In genomic region chr21:32916522-32917099, GRCh38 we compare ENCODE assay signal across 11 cellular contexts.
DNase-seq lines count a peak whose midpoint lies in the region; ATAC-seq and TF ChIP-seq lines count a peak whose summit lies in the region.
"Had no signal": no experiment of that assay in that cellular context is flagged by ENCODE, and none has a peak within 500 bp of the region (broad histone marks: within the 10 kb centered on the region; RNA-seq: fewer than 3 reads in every experiment).

No MANE protein-coding gene starts in this region.

- POLR2A ChIA-PET in naive thymus-derived CD8-positive, alpha-beta T cell (lab: Charles Lee): no interaction called here

- no peaks in the 10 kb centered on the region for H4K20me1 ChIP-seq in SU-DHL-6 (ENCODE audit: low read depth, low read length)

- no peaks in the 10 kb centered on the region for H3K27me3 Mint-ChIP-seq in naive thymus-derived CD8-positive, alpha-beta T cell

- H3K36me3 Mint-ChIP-seq in naive thymus-derived CD8-positive, alpha-beta T cell: no peaks in the 10 kb centered on the region

- no peaks in the 10 kb centered on the region for H3K36me3 ChIP-seq in SU-DHL-6 (ENCODE audit: low read length)

- DNase-seq in DMS53 (lab: John Stamatoyannopoulos, UW): peak; percentile 27
- DNase-seq in DMS53 treated with DMSO at 0.1 percent for 48 hours (lab: John Stamatoyannopoulos, UW; ENCODE audit: unreplicated experiment): no peak
- DNase-seq in HFF-Myc (ENCODE audit: extremely low read depth, low read depth): no peak
- no peak for DNase-seq in naive thymus-derived CD8-positive, alpha-beta T cell
- no peak for DNase-seq in CD1c-positive myeloid dendritic cell (ENCODE audit: extremely low spot score)
- no peak for DNase-seq in SKM-1 (lab: John Stamatoyannopoulos, UW; ENCODE audit: unreplicated experiment)
- DNase-seq: activated B cell treated with CpG ODN at 0.5 μM for 24 hours; activated naive CD4-positive, alpha-beta T cell treated with anti-CD3 and anti-CD28 coated beads, Interleukin-2, amount 50 U/mL, for 16 hours; NCI-H1105 had no signal

- H3K9me3 ChIP-seq in SU-DHL-6 (ENCODE audit: insufficient read depth, low read length): no peaks in the 10 kb centered on the region

- ATAC-seq in naive thymus-derived CD8-positive, alpha-beta T cell: no peak
- no peak for ATAC-seq in HG03139 (IDR thresholded peaks at IDR 0.05; ENCODE audit: unreplicated experiment)

- H3K4me3 ChIP-seq in HFF-Myc (replicated peaks; ENCODE audit: low read depth, low read length) (no peak overlapping the region), SU-DHL-6 (ENCODE audit: insufficient read depth, low read length, poor library complexity, severe bottlenecking) (no peak overlapping the region)

- no peak overlapping the region for H3K27ac ChIP-seq in SU-DHL-6 (ENCODE audit: low read depth, low read length)

- H3K4me1 Mint-ChIP-seq in naive thymus-derived CD8-positive, alpha-beta T cell: peaks cover 16 to 38% (median 34%) of the 10 kb centered on the region in 4 donors
- H3K4me1 Mint-ChIP-seq: activated B cell treated with CpG ODN at 0.5 μM for 24 hours had no signal

- no peaks in the 10 kb centered on the region for H3K27me3 ChIP-seq in SU-DHL-6 (ENCODE audit: low read length)

- TF ChIP-seq CTCF in HFF-Myc (IDR thresholded peaks at IDR 0.05; ENCODE audit: low read depth, low read length, missing control alignments): peak; percentile 40
- peak; percentile 18 for TF ChIP-seq CTCF in SU-DHL-6 (IDR thresholded peaks at IDR 0.05; ENCODE audit: insufficient read depth, low read length, poor library complexity, severe bottlenecking)

- H2AFZ ChIP-seq in SU-DHL-6 (ENCODE audit: low read depth, low read length, severe bottlenecking): no peak overlapping the region

- no peaks in the 10 kb centered on the region for H3K9me3 Mint-ChIP-seq in naive thymus-derived CD8-positive, alpha-beta T cell

- H3K9me2 ChIP-seq in SU-DHL-6 (replicated peaks; ENCODE audit: insufficient read depth, low read length): no peaks in the 10 kb centered on the region

- H3K4me2 ChIP-seq in SU-DHL-6 (ENCODE audit: low read depth, low read length, poor library complexity, severe bottlenecking): no peak overlapping the region

- no peak overlapping the region for H3K4me3 Mint-ChIP-seq in naive thymus-derived CD8-positive, alpha-beta T cell
- H3K4me3 Mint-ChIP-seq: activated B cell treated with CpG ODN at 0.5 μM for 24 hours had no signal

- no peaks in the 10 kb centered on the region for H3K79me2 ChIP-seq in SU-DHL-6 (ENCODE audit: insufficient read depth, low read length)

- no peak overlapping the region for H3K9ac ChIP-seq in SU-DHL-6 (ENCODE audit: low read length)

- H3K27ac Mint-ChIP-seq in naive thymus-derived CD8-positive, alpha-beta T cell: peak overlapping the region in 6 of 10 donors; percentile 6 to 83 (median 56)
- H3K27ac Mint-ChIP-seq: activated B cell treated with CpG ODN at 0.5 μM for 24 hours had no signal

- no peaks in the 10 kb centered on the region for H3F3A ChIP-seq in SU-DHL-6 (ENCODE audit: insufficient read depth)
